9 cellular contexts compared by ENCODE assay signal in the genomic region with DNA sequence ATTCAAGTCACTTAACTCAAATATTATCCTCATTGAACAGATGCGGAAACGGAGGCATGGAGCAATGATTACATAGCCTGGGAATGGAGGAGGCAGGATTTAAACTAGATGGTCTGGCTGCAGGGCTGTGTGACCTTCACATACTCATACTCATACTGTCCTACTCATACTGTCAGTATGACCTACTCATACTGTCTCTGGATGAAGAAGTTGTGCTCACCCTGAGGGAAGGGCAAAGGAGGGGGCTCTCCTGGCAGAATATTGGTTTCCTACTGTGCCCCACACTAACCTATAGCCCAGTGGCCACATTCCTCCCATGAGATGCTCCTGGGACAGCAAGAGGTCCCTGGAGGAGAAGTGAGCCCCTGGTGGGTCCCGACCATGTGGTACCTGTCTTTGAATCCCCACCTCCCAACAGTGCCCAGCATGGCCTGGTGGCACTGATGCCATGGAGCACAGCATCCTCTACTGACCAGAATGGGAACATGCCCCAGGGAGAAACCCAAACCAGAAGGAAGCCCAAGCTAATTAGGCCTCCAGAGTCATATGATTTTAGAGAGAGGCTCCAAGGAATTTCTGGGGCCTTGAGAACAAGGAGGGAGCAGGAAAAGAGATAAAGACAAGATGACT.
A peak's percentile ranks its signal among the peaks of the same experiment; 100 is the strongest.
DNase-seq lines count a peak whose midpoint lies in the region; ATAC-seq and TF ChIP-seq lines count a peak whose summit lies in the region.
"Had no signal": no experiment of that assay in that cellular context is flagged by ENCODE, and none has a peak within 500 bp of the region (broad histone marks: within the 10 kb centered on the region; RNA-seq: fewer than 3 reads in every experiment).

No MANE protein-coding gene starts in this region.

- H3K9me3 ChIP-seq in right lobe of liver: no peaks in the 10 kb centered on the region

- DNase-seq in Calu3 (peak; percentile 24), HT-29 (ENCODE audit: low spot score) (peak; percentile 6), T-cell (peak in 9 of 34 experiments; percentile 7 to 49 (median 13)), right lobe of liver (no peak), cerebellum (ENCODE audit: low spot score) (no peak)
- DNase-seq in activated T-helper 1 cell treated with anti-CD3 and anti-CD28 coated beads, Interleukin-12 subunit alpha, Interleukin-12 subunit beta, Interleukin-2, Interleukin-4 antibody, amounts not matched to agents 30 ng/mL and 10 ng/mL and 1 ng/mL, durations not matched to agents 14 hours and 24 hours and 36 hours (ENCODE audit: low spot score): no peak

- H3K36me3 Mint-ChIP-seq in Calu3 (ENCODE audit: insufficient read depth, unreplicated experiment): no peaks in the 10 kb centered on the region
- H3K36me3 Mint-ChIP-seq in T-cell: no peaks in the 10 kb centered on the region
- no peaks in the 10 kb centered on the region for H3K36me3 Mint-ChIP-seq in activated T-helper 1 cell treated with anti-CD3 and anti-CD28 coated beads, Interleukin-12 subunit alpha, Interleukin-12 subunit beta, Interleukin-2, Interleukin-4 antibody, amounts not matched to agents 30 ng/mL and 10 ng/mL and 1 ng/mL, durations not matched to agents 14 hours and 24 hours and 36 hours (ENCODE audit: low read depth)

- H3K9me3 Mint-ChIP-seq in Calu3 (ENCODE audit: low read depth, unreplicated experiment) (no peaks in the 10 kb centered on the region), T-cell (peaks cover 5 to 8% (median 6%) of the 10 kb centered on the region in 3 donors)
- H3K9me3 Mint-ChIP-seq in activated T-helper 1 cell treated with anti-CD3 and anti-CD28 coated beads, Interleukin-12 subunit alpha, Interleukin-12 subunit beta, Interleukin-2, Interleukin-4 antibody, amounts not matched to agents 30 ng/mL and 10 ng/mL and 1 ng/mL, durations not matched to agents 14 hours and 24 hours and 36 hours: peaks cover 2% of the 10 kb centered on the region

- BruUV-seq in Calu3 (replicated peaks; lab: Mats Ljungman, UMichigan): no TSS peak

- H3K4me1 Mint-ChIP-seq in Calu3 (ENCODE audit: low read depth, unreplicated experiment) (no peaks in the 10 kb centered on the region), T-cell (peaks cover 7 to 17% (median 7%) of the 10 kb centered on the region in 3 donors)
- H3K4me1 Mint-ChIP-seq in activated T-helper 1 cell treated with anti-CD3 and anti-CD28 coated beads, Interleukin-12 subunit alpha, Interleukin-12 subunit beta, Interleukin-2, Interleukin-4 antibody, amounts not matched to agents 30 ng/mL and 10 ng/mL and 1 ng/mL, durations not matched to agents 14 hours and 24 hours and 36 hours (ENCODE audit: low read depth): no peaks in the 10 kb centered on the region

- H3K4me1 ChIP-seq in right lobe of liver: no peaks in the 10 kb centered on the region

- POLR2A ChIA-PET in T-cell (lab: Charles Lee): no interaction called here

- no peaks in the 10 kb centered on the region for H3K36me3 ChIP-seq in right lobe of liver

- ATAC-seq in T-cell (replicated peaks in 1 of 4): peak in 3 of 4 experiments; percentile 32 to 75 (median 51)
- peak; percentile 33 to 66 (median 49) for ATAC-seq in right lobe of liver
- no peak for ATAC-seq in GM21529 (IDR thresholded peaks at IDR 0.05; ENCODE audit: unreplicated experiment)
- ATAC-seq in HG03457 (IDR thresholded peaks at IDR 0.05; ENCODE audit: unreplicated experiment): no peak
- ATAC-seq: naive thymus-derived CD8-positive, alpha-beta T cell had no signal

- H3K4me3 ChIP-seq in right lobe of liver: no peak overlapping the region

- H3K27me3 ChIP-seq in right lobe of liver: no peaks in the 10 kb centered on the region

- intact Hi-C loops in Calu3 (cut with micrococcal nuclease; ENCODE audit: unreplicated experiment): no loop called here
- intact Hi-C loops in right lobe of liver (cut with DNase I): no loop called here
- intact Hi-C loops in activated T-helper 1 cell treated with anti-CD3 and anti-CD28 coated beads, Interleukin-12 subunit alpha, Interleukin-12 subunit beta, Interleukin-2, Interleukin-4 antibody, amounts not matched to agents 30 ng/mL and 10 ng/mL and 1 ng/mL, durations not matched to agents 14 hours and 24 hours and 36 hours (cut with micrococcal nuclease): no loop called here

- WGBS in right lobe of liver (ENCODE audit: insufficient coverage, low coverage, low lambda C conversion rate, missing lambda C conversion rate): 72% methylated on average over 3 of the region's 3 CpGs

- TF ChIP-seq POLR2A in right lobe of liver (IDR thresholded peaks at IDR 0.05): no peak

- peaks cover 80% of the 10 kb centered on the region for H3K27me3 Mint-ChIP-seq in Calu3 (ENCODE audit: unreplicated experiment)
- no peaks in the 10 kb centered on the region for H3K27me3 Mint-ChIP-seq in T-cell
- H3K27me3 Mint-ChIP-seq in activated T-helper 1 cell treated with anti-CD3 and anti-CD28 coated beads, Interleukin-12 subunit alpha, Interleukin-12 subunit beta, Interleukin-2, Interleukin-4 antibody, amounts not matched to agents 30 ng/mL and 10 ng/mL and 1 ng/mL, durations not matched to agents 14 hours and 24 hours and 36 hours (ENCODE audit: insufficient read depth): no peaks in the 10 kb centered on the region

- CTCF ChIA-PET in Calu3 (lab: Charles Lee) (interaction anchor here (0.8 kb wide), 1 partner anchor 14 kb away, joined by 3 read pairs; no protein-coding TSS in a partner anchor), T-cell (lab: Charles Lee) (interaction anchor here in 1 of 2 donors (0.7 kb wide), 1 partner anchor 117 kb away, joined by 3 read pairs; no protein-coding TSS in a partner anchor)

- H3K4me3 Mint-ChIP-seq in Calu3 (ENCODE audit: low read depth, unreplicated experiment) (no peak overlapping the region), T-cell (no peak overlapping the region)
- no peak overlapping the region for H3K4me3 Mint-ChIP-seq in activated T-helper 1 cell treated with anti-CD3 and anti-CD28 coated beads, Interleukin-12 subunit alpha, Interleukin-12 subunit beta, Interleukin-2, Interleukin-4 antibody, amounts not matched to agents 30 ng/mL and 10 ng/mL and 1 ng/mL, durations not matched to agents 14 hours and 24 hours and 36 hours
- H3K4me3 Mint-ChIP-seq: naive thymus-derived CD8-positive, alpha-beta T cell had no signal

- TF ChIP-seq CTCF in Calu3 (IDR thresholded peaks at IDR 0.05; ENCODE audit: unreplicated experiment) (no peak), right lobe of liver (IDR thresholded peaks at IDR 0.05) (peak; percentile 45 to 62 (median 52))

- H3K27ac Mint-ChIP-seq in Calu3 (ENCODE audit: unreplicated experiment): no peak overlapping the region
- no peak overlapping the region for H3K27ac Mint-ChIP-seq in T-cell
- H3K27ac Mint-ChIP-seq in activated T-helper 1 cell treated with anti-CD3 and anti-CD28 coated beads, Interleukin-12 subunit alpha, Interleukin-12 subunit beta, Interleukin-2, Interleukin-4 antibody, amounts not matched to agents 30 ng/mL and 10 ng/mL and 1 ng/mL, durations not matched to agents 14 hours and 24 hours and 36 hours: no peak overlapping the region

- no peak overlapping the region for H3K27ac ChIP-seq in right lobe of liver

Comparison
In these comparisons a context has a peak if more than half of its experiments do, and no peak if none do; other contexts are left out.
1. DNase-seq: peak in Calu3 (single experiment) and HT-29 (single experiment); none in right lobe of liver (0 of 3), activated T-helper 1 cell treated with anti-CD3 and anti-CD28 coated beads, Interleukin-12 subunit alpha, Interleukin-12 subunit beta, Interleukin-2, Interleukin-4 antibody, amounts not matched to agents 30 ng/mL and 10 ng/mL and 1 ng/mL, durations not matched to agents 14 hours and 24 hours and 36 hours (single experiment) and cerebellum (single experiment).
2. ATAC-seq: peak in T-cell (3 of 4) and right lobe of liver (4 of 4); none in GM21529 (single experiment) and HG03457 (single experiment).